1 cellular context compared by ENCODE assay signal in genomic region chr17:31565652-31566051, GRCh38.
TF ChIP-seq lines count a peak whose summit lies in the region.

No MANE protein-coding gene starts in this region.

TF ChIP-seq in GM23338, 12 proteins besides CTCF, POLR2A, EP300 and RAD21 (continued from another document):
- no peak for TF ChIP-seq ZNF462 (CRISPR knock-in tag; IDR thresholded peaks at IDR 0.05)
- no peak for TF ChIP-seq ZNF331 (CRISPR knock-in tag; IDR thresholded peaks at IDR 0.05; ENCODE audit: low read depth)
- no peak for TF ChIP-seq EZH2 (IDR thresholded peaks at IDR 0.05; ENCODE audit: low read depth, unreplicated experiment)
- no peak for TF ChIP-seq ETS1 (IDR thresholded peaks at IDR 0.05)
- no peak for TF ChIP-seq ZNF114 (CRISPR knock-in tag; IDR thresholded peaks at IDR 0.05)
- no peak for TF ChIP-seq CREB1 (CRISPR knock-in tag; IDR thresholded peaks at IDR 0.05; ENCODE audit: low read depth)
TF ChIP-seq in GM23338: peak in this region for 0.
